In genomic region chr17:19316756-19317358, GRCh38 we compare ENCODE assay signal across 12 cellular contexts. TPM values are rescaled to one million over a fixed set of nuclear protein-coding genes. Genes with fewer than 3 reads are reported as not detected.
DNase-seq lines count a peak whose midpoint lies in the region; ATAC-seq and TF ChIP-seq lines count a peak whose summit lies in the region.
"Had no signal": no experiment of that assay in that cellular context is flagged by ENCODE, and none has a peak within 500 bp of the region (broad histone marks: within the 10 kb centered on the region; RNA-seq: fewer than 3 reads in every experiment).

No MANE protein-coding gene starts in this region.

- peaks cover 0 to 55% (median 27%) of the 10 kb centered on the region in 9 donors for H3K36me3 ChIP-seq in heart left ventricle
- peaks cover 16 to 22% of the 10 kb centered on the region in 2 donors for H3K36me3 ChIP-seq in muscle layer of duodenum (ENCODE audit: control insufficient read depth in 1 of 2, insufficient read depth in 2 of 2, low read length in 2 of 2)
- no peaks in the 10 kb centered on the region for H3K36me3 ChIP-seq in uterus

- TF ChIP-seq POLR2A in heart left ventricle (IDR thresholded peaks at IDR 0.05) (no peak), uterus (IDR thresholded peaks at IDR 0.05) (no peak)

- peaks cover 0 to 63% (median 32%) of the 10 kb centered on the region in 12 donors for H3K4me1 ChIP-seq in heart left ventricle
- H3K4me1 ChIP-seq in muscle layer of duodenum (ENCODE audit: control insufficient read depth in 1 of 2, insufficient read depth in 2 of 2, low read length in 2 of 2) = peaks cover 3 to 6% of the 10 kb centered on the region in 2 donors
- peaks cover 0 to 12% of the 10 kb centered on the region in 2 donors for H3K4me1 ChIP-seq in uterus
- H3K4me1 ChIP-seq: body of pancreas had no signal

- H3K27ac ChIP-seq in heart left ventricle (peak overlapping the region in 10 of 12 donors; percentile 28 to 73 (median 51)), muscle layer of duodenum (ENCODE audit: low read length) (peak overlapping the region; percentile 37), uterus (peak overlapping the region; percentile 49 to 68)

- 72 to 79% (median 75%) methylated on average over 3 of the region's 3 CpGs for WGBS in heart left ventricle, 4 donors

- TF ChIP-seq CTCF in heart left ventricle (IDR thresholded peaks at IDR 0.05) (no peak), epithelial cell of proximal tubule (conservative IDR thresholded peaks at IDR 0.05; ENCODE audit: low read depth, low read length) (no peak), uterus (IDR thresholded peaks at IDR 0.05) (no peak)

- H3K9me3 ChIP-seq in heart left ventricle (no peaks in the 10 kb centered on the region), muscle layer of duodenum (ENCODE audit: control insufficient read depth in 1 of 2, low read length in 2 of 2) (no peaks in the 10 kb centered on the region), uterus (no peaks in the 10 kb centered on the region)
- H3K9me3 ChIP-seq: body of pancreas had no signal

- H3K4me3 ChIP-seq in heart left ventricle (no peak overlapping the region), epithelial cell of proximal tubule (ENCODE audit: low read depth, low read length) (no peak overlapping the region), muscle layer of duodenum (ENCODE audit: low read depth in 1 of 2, low read length in 2 of 2) (no peak overlapping the region), uterus (no peak overlapping the region)
- H3K4me3 ChIP-seq: body of pancreas had no signal

- no peak for DNase-seq in heart left ventricle
- DNase-seq in left cardiac atrium = no peak
- DNase-seq in epithelial cell of proximal tubule (ENCODE audit: low read depth) = peak; percentile 54
- no peak for DNase-seq in uterus
- no peak for DNase-seq in NCI-H345 treated with DMSO at 0.1 percent for 48 hours (lab: John Stamatoyannopoulos, UW; ENCODE audit: unreplicated experiment)
- DNase-seq in activated effector memory CD4-positive, alpha-beta T cell treated with Interleukin-2 at 50 U/mL for 16 hours = no peak
- DNase-seq: activated CD4-positive, alpha-beta T cell treated with anti-CD3 and anti-CD28 coated beads for 48 hours; GOT3; NCI-H2029 treated with DMSO at 0.1 percent for 48 hours had no signal

- H3K27me3 ChIP-seq in heart left ventricle (peaks cover 0 to 30% (median 0%) of the 10 kb centered on the region in 9 donors), muscle layer of duodenum (ENCODE audit: low read depth, low read length) (no peaks in the 10 kb centered on the region), uterus (no peaks in the 10 kb centered on the region)
- H3K27me3 ChIP-seq: body of pancreas had no signal

- intact Hi-C loops in heart left ventricle (cut with DNase I) (loop anchor here in 1 of 10 donors (1.0 kb wide), 1 partner anchor 21 kb away; no protein-coding TSS in a partner anchor), left cardiac atrium (cut with DNase I) (loop anchor here in 1 of 2 donors (2.0 kb wide), 1 partner anchor 20 kb away; no protein-coding TSS in a partner anchor), uterus (cut with DNase I; ENCODE audit: low total_unique reads) (no loop called here)

- ATAC-seq in heart left ventricle (no peak), left cardiac atrium (no peak), HG03139 (IDR thresholded peaks at IDR 0.05; ENCODE audit: unreplicated experiment) (no peak)

RNA-seq across cellular contexts. Expression of gene B9D1, which starts 45.7 kb away (rescaled TPM):
- total RNA-seq in heart left ventricle (10 to 100 TPM in 5 of 9 donors, 1 to 10 TPM in 4; 5.6 to 27.9 (median 10.8) TPM), left cardiac atrium (1 to 10 TPM; 7.3 to 8.4 TPM), epithelial cell of proximal tubule (27.3 and 44.2 TPM in 2 replicates), uterus (100 to 1,000 TPM in 1 of 4 donors, 10 to 100 TPM in 2, 1 to 10 TPM in 1; 3.8 to 105 (median 25.6) TPM)
- polyA plus RNA-seq in heart left ventricle = 10 to 100 TPM in 1 of 2 donors, 1 to 10 TPM in 1; 9.1 to 10.7 TPM
